Comparison of ENCODE assay signal across 12 cellular contexts in the genomic region with DNA sequence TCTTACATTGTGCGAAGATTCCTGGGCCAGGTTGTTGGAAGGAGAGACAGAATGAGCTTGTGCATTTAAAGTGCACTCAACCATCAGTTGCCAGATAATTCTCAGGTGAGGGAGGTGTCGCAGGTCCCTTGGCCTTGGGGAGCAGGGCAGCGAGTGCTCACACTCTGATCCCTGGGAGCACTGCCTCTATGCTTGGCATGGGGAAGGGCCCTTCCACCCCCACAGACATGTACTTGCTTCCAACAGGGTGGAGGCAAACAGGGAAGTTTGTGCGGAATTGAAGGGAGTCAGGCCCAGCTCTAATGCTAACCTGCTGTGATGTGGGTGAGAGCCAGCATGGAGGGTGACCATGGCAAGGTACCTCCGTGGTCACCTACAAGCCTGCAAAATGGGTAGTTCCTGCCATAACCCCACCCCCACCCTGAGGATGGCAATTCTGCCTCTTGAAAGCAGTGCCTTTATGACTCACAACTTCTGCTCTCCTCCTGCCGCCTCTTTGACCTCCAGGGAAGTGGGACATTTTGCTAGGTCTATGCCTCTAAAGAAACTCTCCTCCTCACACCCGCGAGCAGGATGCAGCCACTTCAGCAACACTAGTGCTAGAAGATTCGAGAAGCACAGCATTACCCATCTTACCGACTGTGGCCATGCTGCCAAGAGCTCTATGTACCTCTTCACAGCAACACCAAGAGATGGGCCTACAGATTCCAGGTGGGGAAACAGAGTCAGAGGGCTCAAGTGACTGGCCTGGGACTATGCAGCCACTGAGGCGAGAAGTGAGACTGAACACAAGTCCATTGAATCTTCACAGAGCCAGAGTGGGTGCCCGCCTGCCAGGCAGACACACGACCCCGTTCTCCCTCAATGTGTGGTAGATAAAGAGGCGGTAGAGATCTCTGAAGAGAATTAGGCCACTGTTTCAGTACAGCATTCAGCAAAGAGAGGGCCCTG. TPM values are rescaled to one million over a fixed set of nuclear protein-coding genes. Genes with fewer than 3 reads are reported as not detected.
DNase-seq lines count a peak whose midpoint lies in the region; ATAC-seq, FAIRE-seq and TF ChIP-seq lines count a peak whose summit lies in the region.
"Had no signal": no experiment of that assay in that cellular context is flagged by ENCODE, and none has a peak within 500 bp of the region (broad histone marks: within the 10 kb centered on the region; RNA-seq: fewer than 3 reads in every experiment).

No MANE protein-coding gene starts in this region.

- no peak overlapping the region for H3K27ac Mint-ChIP-seq in activated naive CD4-positive, alpha-beta T cell treated with anti-CD3 and anti-CD28 coated beads, Interleukin-2, amount 50 U/mL, for 72 hours

- H3K27me3 ChIP-seq in RWPE2 (ENCODE audit: insufficient read depth, poor library complexity, severe bottlenecking) (no peaks in the 10 kb centered on the region), WERI-Rb-1 (ENCODE audit: insufficient read depth, low read depth, severe bottlenecking) (no peaks in the 10 kb centered on the region)
- H3K27me3 ChIP-seq: upper lobe of left lung had no signal

- FAIRE-seq in urothelium cell line (lab: Jason Lieb, UNC) = peak; percentile 61

- H3K4me1 ChIP-seq in RWPE2 (ENCODE audit: insufficient read depth, poor library complexity, severe bottlenecking) = peaks cover 50% of the 10 kb centered on the region
- H3K4me1 ChIP-seq: parathyroid adenoma had no signal

- ATAC-seq in activated naive CD4-positive, alpha-beta T cell treated with anti-CD3 and anti-CD28 coated beads, Interleukin-2, amount 50 U/mL, for 72 hours = peak; percentile 22 to 46
- no peak for ATAC-seq in RWPE2 (ENCODE audit: low read depth)

- no peak for DNase-seq in activated naive CD4-positive, alpha-beta T cell treated with anti-CD3 and anti-CD28 coated beads, Interleukin-2, amount 50 U/mL, for 72 hours (ENCODE audit: low spot score in 2 of 2)
- no peak for DNase-seq in activated naive CD4-positive, alpha-beta T cell treated with anti-CD3 and anti-CD28 coated beads, Interleukin-2, amount 50 U/mL, for 16 hours
- DNase-seq in RWPE2 (ENCODE audit: low spot score) (no peak), glomerular visceral epithelial cell (ENCODE audit: extremely low spot score) (peak; percentile 36), urothelium cell line (ENCODE audit: low spot score) (peak; percentile 52), WERI-Rb-1 (no peak), DMS153 (lab: John Stamatoyannopoulos, UW) (no peak), cerebellar cortex (ENCODE audit: low spot score) (no peak)
- DNase-seq: activated CD4-positive, alpha-beta T cell treated with anti-CD3 and anti-CD28 coated beads, Interleukin-2, amount 50 U/mL, for 4 hours; mammary epithelial cell had no signal

- H3K9me3 ChIP-seq in RWPE2 (ENCODE audit: severe bottlenecking) (no peaks in the 10 kb centered on the region), WERI-Rb-1 (ENCODE audit: severe bottlenecking) (no peaks in the 10 kb centered on the region)
- H3K9me3 ChIP-seq: upper lobe of left lung had no signal

- no peak for TF ChIP-seq CTCF in RWPE2 (IDR thresholded peaks at IDR 0.05; ENCODE audit: poor library complexity, severe bottlenecking)
- TF ChIP-seq CTCF in WERI-Rb-1 (IDR thresholded peaks at IDR 0.05; ENCODE audit: low read depth, low read length) = no peak

- H3K9me3 Mint-ChIP-seq in activated naive CD4-positive, alpha-beta T cell treated with anti-CD3 and anti-CD28 coated beads, Interleukin-2, amount 50 U/mL, for 72 hours = no peaks in the 10 kb centered on the region

- peak overlapping the region; percentile 22 for H3K27ac ChIP-seq in RWPE2 (ENCODE audit: poor library complexity, severe bottlenecking)
- no peak overlapping the region for H3K27ac ChIP-seq in WERI-Rb-1
- H3K27ac ChIP-seq: parathyroid adenoma had no signal

- peaks cover 25% of the 10 kb centered on the region for H3K36me3 ChIP-seq in RWPE2 (ENCODE audit: low read depth)
- H3K36me3 ChIP-seq in WERI-Rb-1 = peaks cover 43% of the 10 kb centered on the region

- H3K4me3 ChIP-seq in RWPE2 (ENCODE audit: severe bottlenecking) = no peak overlapping the region
- H3K4me3 ChIP-seq in WERI-Rb-1 (ENCODE audit: low read depth, low read length) = no peak overlapping the region
- H3K4me3 ChIP-seq: upper lobe of left lung had no signal

- H3K36me3 Mint-ChIP-seq in activated naive CD4-positive, alpha-beta T cell treated with anti-CD3 and anti-CD28 coated beads, Interleukin-2, amount 50 U/mL, for 72 hours = no peaks in the 10 kb centered on the region

RNA-seq across cellular contexts. Expression of a gene that starts 22.1 kb away (rescaled TPM):
- total RNA-seq in activated naive CD4-positive, alpha-beta T cell treated with anti-CD3 and anti-CD28 coated beads, Interleukin-2, amount 50 U/mL, for 72 hours = 10 to 100 TPM; 20.2 to 24.5 TPM

Comparison
In these comparisons a context has a peak if more than half of its experiments do, and no peak if none do; other contexts are left out.
1. DNase-seq: peak in glomerular visceral epithelial cell (single experiment) and urothelium cell line (single experiment); none in activated naive CD4-positive, alpha-beta T cell treated with anti-CD3 and anti-CD28 coated beads, Interleukin-2, amount 50 U/mL, for 72 hours (0 of 2), activated naive CD4-positive, alpha-beta T cell treated with anti-CD3 and anti-CD28 coated beads, Interleukin-2, amount 50 U/mL, for 16 hours (single experiment), RWPE2 (single experiment), WERI-Rb-1 (single experiment), DMS153 (single experiment) and cerebellar cortex (single experiment).